8 cellular contexts compared by ENCODE assay signal in genomic region chr3:129121016-129121791, GRCh38. TPM values are rescaled to one million over a fixed set of nuclear protein-coding genes. Genes with fewer than 3 reads are reported as not detected.
DNase-seq lines count a peak whose midpoint lies in the region; ATAC-seq lines count a peak whose summit lies in the region.

No MANE protein-coding gene starts in this region.

- peak overlapping the region; percentile 71 for H3K9ac ChIP-seq in endocrine pancreas (ENCODE audit: control insufficient read depth, insufficient read depth, low read length)

- no peaks in the 10 kb centered on the region for H3K9me3 Mint-ChIP-seq in naive B cell

- ATAC-seq in GM18519 (IDR thresholded peaks at IDR 0.05; ENCODE audit: low FRiP score, unreplicated experiment) (peak; percentile 6), HG03280 (IDR thresholded peaks at IDR 0.05; ENCODE audit: unreplicated experiment) (peak; percentile 0), naive B cell (ENCODE audit: low read depth in 2 of 2) (peak; percentile 5 to 11), HG02885 (IDR thresholded peaks at IDR 0.05; ENCODE audit: poor library complexity, unreplicated experiment) (no peak)

- H3K27ac Mint-ChIP-seq in naive B cell: peak overlapping the region in 5 of 6 donors; percentile 33 to 96 (median 90)

- peak; percentile 66 for DNase-seq in activated CD4-positive, alpha-beta T cell treated with anti-CD3 and anti-CD28 coated beads for 48 hours
- DNase-seq in naive B cell (no peak), NAMALWA (ENCODE audit: low spot score) (no peak), SK-N-DZ (ENCODE audit: low spot score) (no peak)

- H3K4me1 Mint-ChIP-seq in naive B cell: peaks cover 49 to 59% (median 55%) of the 10 kb centered on the region in 3 donors

- no peaks in the 10 kb centered on the region for H3K36me3 ChIP-seq in endocrine pancreas (ENCODE audit: control insufficient read depth, insufficient read depth, low read length)

- no peaks in the 10 kb centered on the region for H3K4me1 ChIP-seq in endocrine pancreas (ENCODE audit: control insufficient read depth, insufficient read depth, low read length)

- H3K27me3 ChIP-seq in endocrine pancreas (ENCODE audit: control insufficient read depth, insufficient read depth, low read length): no peaks in the 10 kb centered on the region

- H3K36me3 Mint-ChIP-seq in naive B cell: peaks cover 0 to 6% of the 10 kb centered on the region in 2 donors

- no peaks in the 10 kb centered on the region for H3K9me3 ChIP-seq in endocrine pancreas (ENCODE audit: control insufficient read depth, low read length)

- H3K4me3 ChIP-seq in endocrine pancreas (ENCODE audit: control insufficient read depth, insufficient read depth, low read length): peak overlapping the region; percentile 49

- no peaks in the 10 kb centered on the region for H3K27me3 Mint-ChIP-seq in naive B cell

- H3K4me3 Mint-ChIP-seq in naive B cell: peak overlapping the region; percentile 84 to 96 (median 94)

RNA-seq across cellular contexts. Expression of gene RAB43, which starts 0.4 kb away (rescaled TPM):
- polyA plus RNA-seq in naive B cell (ENCODE audit: low read depth in 6 of 6): 10 to 100 TPM in 2 of 6 donors, 1 to 10 TPM in 4; 4.0 to 10.7 (median 7.0) TPM
- polyA plus RNA-seq in SK-N-DZ (2014; cell fraction: cytosol; rRNA removed): 0.29 TPM in 1 of 2 replicates, not detected in the other
- 0.41 TPM in 1 of 2 replicates, not detected in the other for polyA plus RNA-seq in SK-N-DZ (2014; cell fraction: nucleus; rRNA removed)

RNA-seq across cellular contexts. Expression of gene ISY1, which starts 39.7 kb away (rescaled TPM):
- 10 to 100 TPM; 74.5 to 95.8 (median 88.9) TPM for polyA plus RNA-seq in naive B cell (ENCODE audit: low read depth in 6 of 6)
- 53.0 TPM in 2 replicates for polyA plus RNA-seq in SK-N-DZ (2014; cell fraction: cytosol; rRNA removed)
- polyA plus RNA-seq in SK-N-DZ (2014; cell fraction: nucleus; rRNA removed): 11.4 and 19.1 TPM in 2 replicates
